Comparison of ENCODE assay signal across 8 cellular contexts in genomic region chr15:68817304-68818087, GRCh38. TPM values are rescaled to one million over a fixed set of nuclear protein-coding genes. Genes with fewer than 3 reads are reported as not detected.
DNase-seq lines count a peak whose midpoint lies in the region; ATAC-seq and TF ChIP-seq lines count a peak whose summit lies in the region.

No MANE protein-coding gene starts in this region.

- H3K27me3 ChIP-seq in OCI-LY3 (ENCODE audit: low read depth, low read length): no peaks in the 10 kb centered on the region; the same call in 1 of the 2 replicates
- no peaks in the 10 kb centered on the region for H3K27me3 ChIP-seq in esophagus (ENCODE audit: control insufficient read depth in 1 of 2, insufficient read depth in 2 of 2, low read length in 2 of 2)
- H3K27me3 ChIP-seq in muscle layer of duodenum (ENCODE audit: low read depth, low read length): no peaks in the 10 kb centered on the region

- no peak overlapping the region for H2AFZ ChIP-seq in OCI-LY3 (ENCODE audit: low read depth, low read length)

- peak; percentile 28 for ATAC-seq in HG03097 (IDR thresholded peaks at IDR 0.05; ENCODE audit: low FRiP score, unreplicated experiment)
- ATAC-seq in GM21717 (IDR thresholded peaks at IDR 0.05; ENCODE audit: unreplicated experiment): no peak

- peaks cover 62% of the 10 kb centered on the region for H3K36me3 Mint-ChIP-seq in activated T-cell treated with anti-CD3 and anti-CD28 coated beads, Interleukin-2, amount 50 U/mL, for 24 hours (ENCODE audit: low read depth)

- H3K4me2 ChIP-seq in OCI-LY3 (ENCODE audit: low read length): peak overlapping the region; percentile 98

- H3K27me3 Mint-ChIP-seq in activated T-cell treated with anti-CD3 and anti-CD28 coated beads, Interleukin-2, amount 50 U/mL, for 24 hours: no peaks in the 10 kb centered on the region

- no peaks in the 10 kb centered on the region for H3K9me3 ChIP-seq in OCI-LY3 (ENCODE audit: insufficient read depth, low read length)
- no peaks in the 10 kb centered on the region for H3K9me3 ChIP-seq in esophagus (ENCODE audit: control insufficient read depth in 2 of 2, insufficient read depth in 1 of 2, low read depth in 1 of 2, low read length in 1 of 2)
- no peaks in the 10 kb centered on the region for H3K9me3 ChIP-seq in muscle layer of duodenum (ENCODE audit: control insufficient read depth in 1 of 2, low read length in 2 of 2)

- no peaks in the 10 kb centered on the region for H3K9me3 Mint-ChIP-seq in activated T-cell treated with anti-CD3 and anti-CD28 coated beads, Interleukin-2, amount 50 U/mL, for 24 hours

- peaks cover 99% of the 10 kb centered on the region for H3K79me2 ChIP-seq in OCI-LY3 (ENCODE audit: low read length)

- peaks cover 53% of the 10 kb centered on the region for H3K4me1 Mint-ChIP-seq in activated T-cell treated with anti-CD3 and anti-CD28 coated beads, Interleukin-2, amount 50 U/mL, for 24 hours (ENCODE audit: low read depth)

- peak overlapping the region; percentile 94 for H3K27ac ChIP-seq in OCI-LY3 (ENCODE audit: low read length)
- peak overlapping the region; percentile 91 to 94 for H3K27ac ChIP-seq in esophagus (ENCODE audit: low read depth in 2 of 2, low read length in 1 of 2)
- peak overlapping the region; percentile 99 for H3K27ac ChIP-seq in muscle layer of duodenum (ENCODE audit: low read length)

- H3K9ac ChIP-seq in OCI-LY3 (ENCODE audit: low read length): peak overlapping the region; percentile 100

- 0% methylated on average over 48 to 64 of the region's 64 CpGs for WGBS in esophagus, 2 donors

- peaks cover 32% of the 10 kb centered on the region for H3K36me3 ChIP-seq in OCI-LY3 (replicated peaks; ENCODE audit: low read depth, low read length)
- H3K36me3 ChIP-seq in esophagus (ENCODE audit: control insufficient read depth in 2 of 2, insufficient read depth in 2 of 2, low read length in 1 of 2): peaks cover 0 to 2% of the 10 kb centered on the region in 2 donors
- peaks cover 0 to 6% of the 10 kb centered on the region in 2 donors for H3K36me3 ChIP-seq in muscle layer of duodenum (ENCODE audit: control insufficient read depth in 1 of 2, insufficient read depth in 2 of 2, low read length in 2 of 2)

- H3K4me3 Mint-ChIP-seq in activated T-cell treated with anti-CD3 and anti-CD28 coated beads, Interleukin-2, amount 50 U/mL, for 24 hours: peak overlapping the region; percentile 96

- H4K20me1 ChIP-seq in OCI-LY3 (ENCODE audit: insufficient read depth, low read length): peaks cover 57% of the 10 kb centered on the region

- TF ChIP-seq CTCF in GM12865 (IDR thresholded peaks at IDR 0.05; ENCODE audit: insufficient read depth, low read depth, low read length, missing control alignments) (no peak), OCI-LY3 (IDR thresholded peaks at IDR 0.05; ENCODE audit: low read depth, low read length) (no peak)

- DNase-seq in GM12865 (ENCODE audit: low read depth): peak; percentile 91
- DNase-seq in activated T-cell treated with anti-CD3 and anti-CD28 coated beads, Interleukin-2, amount 50 U/mL, for 24 hours: peak; percentile 89
- peak; percentile 65 to 88 (median 76) for DNase-seq in stimulated activated naive CD4-positive, alpha-beta T cell (lab: John Stamatoyannopoulos, UW)

- H3K4me1 ChIP-seq in OCI-LY3 (ENCODE audit: low read length): peaks cover 32% of the 10 kb centered on the region
- H3K4me1 ChIP-seq in esophagus (ENCODE audit: control insufficient read depth in 2 of 2, insufficient read depth in 2 of 2, low read length in 1 of 2): peaks cover 0 to 6% of the 10 kb centered on the region in 2 donors
- H3K4me1 ChIP-seq in muscle layer of duodenum (ENCODE audit: control insufficient read depth in 1 of 2, insufficient read depth in 2 of 2, low read length in 2 of 2): peaks cover 20 to 39% of the 10 kb centered on the region in 2 donors

- peak overlapping the region; percentile 98 for H3K27ac Mint-ChIP-seq in activated T-cell treated with anti-CD3 and anti-CD28 coated beads, Interleukin-2, amount 50 U/mL, for 24 hours

- H3K4me3 ChIP-seq in GM12865 (ENCODE audit: low read depth, low read length) (peak overlapping the region; percentile 90), OCI-LY3 (ENCODE audit: low read length) (peak overlapping the region; percentile 96), esophagus (ENCODE audit: low read depth in 1 of 2, low read length in 2 of 2) (peak overlapping the region; percentile 62 to 92), muscle layer of duodenum (ENCODE audit: low read depth in 1 of 2, low read length in 2 of 2) (peak overlapping the region; percentile 91 to 96)

RNA-seq across cellular contexts. Expression of gene ANP32A, which starts 3.2 kb away (rescaled TPM):
- 10 to 100 TPM; 45.5 to 51.7 TPM for polyA plus RNA-seq in esophagus
